In the genomic region with DNA sequence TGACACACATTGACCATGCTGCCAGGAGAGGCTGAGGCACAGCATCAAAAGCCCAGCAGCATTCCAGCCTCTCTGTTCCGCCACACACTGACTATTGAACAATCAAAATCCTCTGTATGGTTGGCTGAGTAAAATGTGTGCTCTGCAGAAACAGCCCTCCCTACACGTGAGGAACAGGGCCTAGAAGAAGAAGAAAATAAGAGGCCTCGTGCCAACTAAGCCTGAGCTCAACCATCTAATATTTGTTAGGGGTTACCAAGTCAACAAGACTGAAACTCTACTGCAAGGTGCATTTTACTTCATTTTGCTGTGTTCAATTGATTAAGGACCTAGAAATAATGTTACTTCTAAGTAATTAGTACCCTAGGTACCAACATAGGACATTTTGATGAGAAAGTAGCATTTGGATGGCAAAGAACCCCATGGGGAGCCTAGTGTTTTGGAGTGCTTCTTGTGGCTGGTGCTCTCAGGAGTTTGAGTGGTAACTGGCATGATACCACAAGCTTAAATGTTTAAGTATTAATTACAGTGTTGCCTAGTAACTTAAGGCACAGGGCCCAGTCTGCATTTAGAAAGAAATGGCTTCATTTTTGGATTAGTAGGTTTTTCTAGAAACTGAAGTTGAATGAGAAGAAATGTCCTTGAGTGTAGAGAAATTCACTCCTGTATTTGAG, we compare ENCODE assay signal across 30 cellular contexts.
DNase-seq lines count a peak whose midpoint lies in the region; ATAC-seq and TF ChIP-seq lines count a peak whose summit lies in the region.
"Had no signal": no experiment of that assay in that cellular context is flagged by ENCODE, and none has a peak within 500 bp of the region (broad histone marks: within the 10 kb centered on the region; RNA-seq: fewer than 3 reads in every experiment).

No MANE protein-coding gene starts in this region.

- DNase-seq in NCI-H1092 (lab: John Stamatoyannopoulos, UW), result peak; percentile 38
- peak; percentile 78 for DNase-seq in NCI-H2029 (lab: John Stamatoyannopoulos, UW)
- peak; percentile 38 to 53 for DNase-seq in NCI-H446 (lab: John Stamatoyannopoulos, UW)
- DNase-seq in medulla oblongata (ENCODE audit: extremely low spot score), result peak; percentile 8
- DNase-seq in germinal center (ENCODE audit: low spot score), result no peak
- DNase-seq in breast epithelium (ENCODE audit: low spot score in 2 of 2), result no peak
- DNase-seq: activated CD4-positive, alpha-beta memory T cell treated with anti-CD3 and anti-CD28 coated beads for 36 hours; activated CD8-positive, alpha-beta memory T cell treated with anti-CD3 and anti-CD28 coated beads, Interleukin-2, amount 50 U/mL, for 4 hours; activated naive CD4-positive, alpha-beta T cell treated with anti-CD3 and anti-CD28 coated beads for 36 hours; body of pancreas; cerebellar nuclear complex; dermis blood vessel endothelial cell; endodermal cell; foreskin keratinocyte; GDM1; GM23248; heart right ventricle; HFFc6; kidney; naive thymus-derived CD8-positive, alpha-beta T cell; NCI-H524 treated with DMSO at 0.1 percent for 48 hours; nucleus accumbens; right lobe of liver; stimulated activated CD4-positive, alpha-beta T cell treated with anti-CD3 and anti-CD28 coated beads, Interleukin-12 subunit alpha, Interleukin-12 subunit beta, amount 100 ng/mL, for 4 hours; stimulated activated CD4-positive, alpha-beta T cell treated with anti-CD3 and anti-CD28 coated beads, Interleukin-2, amount 100 ng/mL, for 48 hours; stomach; T-helper 17 cell; thyroid gland had no signal

- TF ChIP-seq CTCF in breast epithelium (IDR thresholded peaks at IDR 0.05), result no peak

- H3K4me1 ChIP-seq in breast epithelium, result no peaks in the 10 kb centered on the region
- H3K4me1 ChIP-seq: body of pancreas, foreskin keratinocyte, right lobe of liver, stomach, thyroid gland had no signal

- intact Hi-C loops in breast epithelium (cut with DNase I; ENCODE audit: low total_unique reads), result no loop called here

- no peak overlapping the region for H3K4me3 ChIP-seq in breast epithelium
- H3K4me3 ChIP-seq: body of pancreas, GM23248, heart right ventricle, right lobe of liver, stomach, thyroid gland had no signal

- no peaks in the 10 kb centered on the region for H3K27me3 ChIP-seq in breast epithelium
- H3K27me3 ChIP-seq: body of pancreas, foreskin keratinocyte, heart right ventricle, right lobe of liver, stomach, thyroid gland had no signal

- no peak for TF ChIP-seq POLR2A in breast epithelium (IDR thresholded peaks at IDR 0.05)

- no peak overlapping the region for H3K27ac ChIP-seq in breast epithelium
- H3K27ac ChIP-seq: body of pancreas, foreskin keratinocyte, GM23248, heart right ventricle, right lobe of liver, stomach, thyroid gland had no signal

- no peak for ATAC-seq in HG03342 (IDR thresholded peaks at IDR 0.05; ENCODE audit: unreplicated experiment)
- ATAC-seq: activated CD4-positive, CD25-positive, alpha-beta regulatory T cell treated with anti-CD3 and anti-CD28 coated beads, Interleukin-2, amount 50 U/mL, for 24 hours; body of pancreas; foreskin keratinocyte; naive thymus-derived CD8-positive, alpha-beta T cell; right lobe of liver; T-helper 17 cell had no signal

- no peaks in the 10 kb centered on the region for H3K36me3 ChIP-seq in breast epithelium
- H3K36me3 ChIP-seq: heart right ventricle, right lobe of liver, stomach, thyroid gland had no signal

- H3K9me3 ChIP-seq in breast epithelium, result no peaks in the 10 kb centered on the region
- H3K9me3 ChIP-seq: body of pancreas, heart right ventricle, right lobe of liver, stomach, thyroid gland had no signal

Comparison
In these comparisons a context has a peak if more than half of its experiments do, and no peak if none do; other contexts are left out.
1. DNase-seq: peak in NCI-H1092 (single experiment), NCI-H2029 (single experiment), NCI-H446 (2 of 2) and medulla oblongata (single experiment); none in germinal center (single experiment) and breast epithelium (0 of 2).